24 cellular contexts compared by ENCODE assay signal in the genomic region with DNA sequence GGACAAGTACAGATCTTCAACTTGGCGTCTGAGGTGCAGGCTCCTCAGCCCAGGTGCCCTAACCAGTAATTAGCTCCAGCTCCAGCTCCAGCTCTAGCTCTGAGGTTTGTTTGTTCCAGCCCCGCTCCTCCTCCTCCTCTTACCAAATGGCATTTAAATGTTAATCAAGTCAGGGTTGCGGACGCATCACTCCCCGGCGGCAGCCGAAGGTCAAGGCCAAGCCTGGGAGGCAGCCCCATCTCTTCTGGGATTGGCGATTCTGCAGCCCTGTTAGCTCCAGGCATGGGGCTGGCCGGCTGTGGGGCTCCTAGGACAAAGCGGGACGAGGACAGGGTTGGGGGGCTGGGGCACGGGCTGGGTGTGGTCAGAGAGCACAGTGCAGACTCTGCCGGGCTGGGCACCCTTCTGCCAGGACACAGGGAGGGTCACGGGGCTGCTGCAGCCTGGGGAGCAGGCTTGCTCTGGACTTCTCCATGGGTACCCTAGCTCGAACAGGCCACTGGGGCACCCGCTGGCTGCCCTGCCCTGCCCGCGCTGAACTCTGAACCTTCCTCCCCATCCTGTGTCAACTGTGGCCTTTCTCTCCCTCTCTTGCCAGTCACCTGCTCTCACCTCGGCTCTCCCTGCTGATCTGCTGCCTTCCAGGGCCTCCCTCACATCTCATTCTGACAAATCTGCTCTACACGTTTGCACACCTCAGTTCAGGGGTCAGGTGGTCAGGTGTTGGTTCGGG.
DNase-seq lines count a peak whose midpoint lies in the region; ATAC-seq and TF ChIP-seq lines count a peak whose summit lies in the region.
"Had no signal": no experiment of that assay in that cellular context is flagged by ENCODE, and none has a peak within 500 bp of the region (broad histone marks: within the 10 kb centered on the region; RNA-seq: fewer than 3 reads in every experiment).

No MANE protein-coding gene starts in this region.

- DNase-seq in NCI-H1417 (lab: John Stamatoyannopoulos, UW) (peak in 2 of 3 experiments; percentile 74 to 86), NCI-H1417 treated with DMSO at 0.1 percent for 48 hours (lab: John Stamatoyannopoulos, UW) (no peak), SK-N-DZ (ENCODE audit: low spot score) (peak; percentile 60), testis (peak; percentile 44), thyroid gland (no peak)
- DNase-seq: 8988T; activated CD8-positive, alpha-beta T cell treated with anti-CD3 and anti-CD28 coated beads for 36 hours; activated naive CD4-positive, alpha-beta T cell treated with Interleukin-2 at 50 U/mL for 16 hours; activated T-cell treated with anti-CD3 and anti-CD28 coated beads, Interleukin-2, amount 50 U/mL, for 1 hour; BE2C; effector CD4-positive, alpha-beta T cell; IMR-90; NCI-H510A; sigmoid colon; stimulated activated naive B cell treated with anti-CD40 and anti-IgM and Interleukin-4, amounts not matched to agents 10 μg/mL and 1 μg/mL and 100 μg/mL, for 72 hours had no signal

- intact Hi-C loops in testis (cut with DNase I; ENCODE audit: low total_unique reads), result no loop called here
- intact Hi-C loops in thyroid gland (cut with DNase I), result no loop called here

- H3K36me3 ChIP-seq in testis (ENCODE audit: low read depth, missing control alignments) (no peaks in the 10 kb centered on the region), thyroid gland (no peaks in the 10 kb centered on the region)
- H3K36me3 ChIP-seq: BE2C, esophagus muscularis mucosa, gastroesophageal sphincter, ovary, sigmoid colon, SJSA1, tibial nerve had no signal

- H3K27me3 ChIP-seq in testis (no peaks in the 10 kb centered on the region), thyroid gland (no peaks in the 10 kb centered on the region)
- H3K27me3 ChIP-seq: BE2C, ovary, SJSA1, tibial nerve had no signal

- H3K4me3 ChIP-seq in iPS-18c (ENCODE audit: insufficient read depth, low read depth, low read length) (peak overlapping the region; percentile 24; the same call in 1 of the 2 replicates), testis (no peak overlapping the region), thyroid gland (replicated peaks in 1 of 3) (no peak overlapping the region)
- H3K4me3 ChIP-seq: esophagus muscularis mucosa, gastroesophageal sphincter, lung, ovary, sigmoid colon, SJSA1, tibial nerve had no signal

- H3K4me1 ChIP-seq in testis (peaks cover 8% of the 10 kb centered on the region), thyroid gland (peaks cover 6 to 19% of the 10 kb centered on the region in 2 donors)
- H3K4me1 ChIP-seq: BE2C, esophagus muscularis mucosa, gastroesophageal sphincter, sigmoid colon, SJSA1 had no signal

- WGBS in testis, 2 donors, result 42 to 43% methylated on average over 18 to 21 of the region's 21 CpGs
- 58 to 70% methylated on average over 14 to 16 of the region's 21 CpGs for WGBS in thyroid gland, 2 donors

- ATAC-seq in GM18861 (IDR thresholded peaks at IDR 0.05; ENCODE audit: unreplicated experiment) (no peak), HG03469 (IDR thresholded peaks at IDR 0.05; ENCODE audit: unreplicated experiment) (no peak)
- ATAC-seq: activated CD8-positive, alpha-beta T cell treated with anti-CD3 and anti-CD28 coated beads for 36 hours; gastroesophageal sphincter; stimulated activated naive B cell treated with anti-CD40 and anti-IgM and Interleukin-4, amounts not matched to agents 10 μg/mL and 1 μg/mL and 100 μg/mL, for 72 hours had no signal

- TF ChIP-seq CTCF in testis (IDR thresholded peaks at IDR 0.05), result no peak
- no peak for TF ChIP-seq CTCF in thyroid gland (IDR thresholded peaks at IDR 0.05)

- H3K9me3 ChIP-seq in iPS-18c (ENCODE audit: control insufficient read depth, insufficient read depth, low read length) (peaks cover 2% of the 10 kb centered on the region), testis (no peaks in the 10 kb centered on the region), thyroid gland (no peaks in the 10 kb centered on the region)
- H3K9me3 ChIP-seq: BE2C, esophagus muscularis mucosa, gastroesophageal sphincter, ovary, sigmoid colon, SJSA1, tibial nerve had no signal

- H3K27ac ChIP-seq in testis, result no peak overlapping the region
- no peak overlapping the region for H3K27ac ChIP-seq in thyroid gland
- H3K27ac ChIP-seq: esophagus muscularis mucosa, gastroesophageal sphincter, ovary, sigmoid colon, SJSA1, tibial nerve had no signal

- TF ChIP-seq POLR2A in testis (IDR thresholded peaks at IDR 0.05), result no peak
- no peak for TF ChIP-seq POLR2A in thyroid gland (IDR thresholded peaks at IDR 0.05)

Comparison
In these comparisons a context has a peak if more than half of its experiments do, and no peak if none do; other contexts are left out.
1. DNase-seq: peak in NCI-H1417 (2 of 3), SK-N-DZ (single experiment) and testis (single experiment); none in NCI-H1417 treated with DMSO at 0.1 percent for 48 hours (single experiment) and thyroid gland (0 of 2).